Comparison of ENCODE assay signal across 16 cellular contexts in the genomic region with DNA sequence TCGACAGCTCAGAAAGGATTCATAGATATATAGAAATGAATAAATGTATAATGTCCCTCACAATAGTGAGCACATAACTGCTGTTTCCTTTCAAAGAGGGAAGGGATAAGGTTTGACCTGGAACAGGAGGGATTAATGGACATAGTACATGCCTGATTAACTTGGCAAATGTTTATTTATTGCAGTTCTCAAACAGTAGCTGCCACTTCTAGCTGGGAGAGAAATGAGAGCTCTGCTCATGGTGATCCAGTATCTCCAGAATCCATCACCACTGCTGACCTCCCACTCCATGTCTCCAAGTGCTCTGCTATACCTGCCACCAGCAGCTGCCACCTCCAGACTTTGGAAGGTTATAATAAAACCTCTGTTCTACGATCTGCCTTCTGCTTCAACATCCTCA.
DNase-seq lines count a peak whose midpoint lies in the region; ATAC-seq and TF ChIP-seq lines count a peak whose summit lies in the region.
"Had no signal": no experiment of that assay in that cellular context is flagged by ENCODE, and none has a peak within 500 bp of the region (broad histone marks: within the 10 kb centered on the region; RNA-seq: fewer than 3 reads in every experiment).

No MANE protein-coding gene starts in this region.

- H3K4me3 Mint-ChIP-seq in MCF 10A (ENCODE audit: unreplicated experiment), result no peak overlapping the region
- H3K4me3 Mint-ChIP-seq in activated naive CD8-positive, alpha-beta T cell treated with anti-CD3 and anti-CD28 coated beads for 36 hours, result no peak overlapping the region
- H3K4me3 Mint-ChIP-seq: B cell, CD14-positive monocyte, T-helper 17 cell had no signal

- H3K9me3 ChIP-seq in breast epithelium (no peaks in the 10 kb centered on the region), WERI-Rb-1 (ENCODE audit: severe bottlenecking) (no peaks in the 10 kb centered on the region)

- no peaks in the 10 kb centered on the region for H3K27me3 Mint-ChIP-seq in MCF 10A (ENCODE audit: insufficient read depth, unreplicated experiment)
- no peaks in the 10 kb centered on the region for H3K27me3 Mint-ChIP-seq in activated naive CD8-positive, alpha-beta T cell treated with anti-CD3 and anti-CD28 coated beads for 36 hours
- H3K27me3 Mint-ChIP-seq: B cell, T-helper 17 cell had no signal

- no peak for TF ChIP-seq POLR2A in breast epithelium (IDR thresholded peaks at IDR 0.05)

- TF ChIP-seq CTCF in breast epithelium (IDR thresholded peaks at IDR 0.05) (no peak), MCF 10A (IDR thresholded peaks at IDR 0.05; ENCODE audit: unreplicated experiment) (no peak), WERI-Rb-1 (IDR thresholded peaks at IDR 0.05; ENCODE audit: low read depth, low read length) (no peak)

- no peaks in the 10 kb centered on the region for H3K9me3 Mint-ChIP-seq in MCF 10A (ENCODE audit: unreplicated experiment)
- no peaks in the 10 kb centered on the region for H3K9me3 Mint-ChIP-seq in activated naive CD8-positive, alpha-beta T cell treated with anti-CD3 and anti-CD28 coated beads for 36 hours

- H3K27ac Mint-ChIP-seq in MCF 10A (ENCODE audit: low read depth, unreplicated experiment), result no peak overlapping the region
- no peak overlapping the region for H3K27ac Mint-ChIP-seq in activated naive CD8-positive, alpha-beta T cell treated with anti-CD3 and anti-CD28 coated beads for 36 hours
- H3K27ac Mint-ChIP-seq: B cell, CD14-positive monocyte, T-helper 17 cell had no signal

- H3K4me1 Mint-ChIP-seq in MCF 10A (ENCODE audit: insufficient read depth, unreplicated experiment), result no peaks in the 10 kb centered on the region
- no peaks in the 10 kb centered on the region for H3K4me1 Mint-ChIP-seq in activated naive CD8-positive, alpha-beta T cell treated with anti-CD3 and anti-CD28 coated beads for 36 hours
- H3K4me1 Mint-ChIP-seq: B cell, CD14-positive monocyte, T-helper 17 cell had no signal

- H3K36me3 ChIP-seq in breast epithelium, result no peaks in the 10 kb centered on the region
- H3K36me3 ChIP-seq in WERI-Rb-1, result no peaks in the 10 kb centered on the region

- H3K27ac ChIP-seq in breast epithelium (peak overlapping the region; percentile 21 to 52), WERI-Rb-1 (no peak overlapping the region)

- H3K36me3 Mint-ChIP-seq in MCF 10A (ENCODE audit: insufficient read depth, unreplicated experiment), result peaks cover 6% of the 10 kb centered on the region
- H3K36me3 Mint-ChIP-seq in activated naive CD8-positive, alpha-beta T cell treated with anti-CD3 and anti-CD28 coated beads for 36 hours, result no peaks in the 10 kb centered on the region
- H3K36me3 Mint-ChIP-seq: CD14-positive monocyte had no signal

- H3K27me3 ChIP-seq in breast epithelium (no peaks in the 10 kb centered on the region), WERI-Rb-1 (ENCODE audit: insufficient read depth, low read depth, severe bottlenecking) (no peaks in the 10 kb centered on the region)

- intact Hi-C loops in breast epithelium (cut with DNase I; ENCODE audit: low total_unique reads), result no loop called here
- intact Hi-C loops in MCF 10A (cut with micrococcal nuclease), result no loop called here
- intact Hi-C loops in head of caudate nucleus (cut with DNase I), result no loop called here

- POLR2A ChIA-PET in MCF 10A (lab: Yijun Ruan, JAX), result no interaction called here

- H3K4me1 ChIP-seq in breast epithelium, result no peaks in the 10 kb centered on the region

- CTCF ChIA-PET in MCF 10A (lab: Yijun Ruan, JAX), result interaction anchor here (0.6 to 0.9 kb wide), 2 partner anchors 40 to 462 kb away, joined by 3 to 4 read pairs; no protein-coding TSS in a partner anchor

- no peak for ATAC-seq in HG03565 (IDR thresholded peaks at IDR 0.05; ENCODE audit: unreplicated experiment)
- ATAC-seq: Right ventricle myocardium inferior, T-helper 17 cell had no signal

- no peak overlapping the region for H3K4me3 ChIP-seq in breast epithelium
- H3K4me3 ChIP-seq in WERI-Rb-1 (ENCODE audit: low read depth, low read length), result no peak overlapping the region

- DNase-seq in breast epithelium (ENCODE audit: low spot score in 2 of 2) (no peak), MCF 10A (ENCODE audit: unreplicated experiment) (no peak), NCI-H146 treated with DMSO at 0.1 percent for 48 hours (lab: John Stamatoyannopoulos, UW; ENCODE audit: unreplicated experiment) (peak; percentile 59), WERI-Rb-1 (peak; percentile 30), head of caudate nucleus (no peak)
- DNase-seq in activated naive CD8-positive, alpha-beta T cell treated with anti-CD3 and anti-CD28 coated beads for 36 hours, result no peak
- DNase-seq: DMS79, Karpas-422, NCI-H187, NCI-H2107, NCI-H345, T-helper 17 cell had no signal

- BruUV-seq in MCF 10A (replicated peaks; lab: Mats Ljungman, UMichigan), result no TSS peak

Comparison
In these comparisons a context has a peak if more than half of its experiments do, and no peak if none do; other contexts are left out.
1. DNase-seq: peak in NCI-H146 treated with DMSO at 0.1 percent for 48 hours (single experiment) and WERI-Rb-1 (single experiment); none in breast epithelium (0 of 2), MCF 10A (single experiment), activated naive CD8-positive, alpha-beta T cell treated with anti-CD3 and anti-CD28 coated beads for 36 hours (single experiment) and head of caudate nucleus (0 of 42).